Comparison of ENCODE assay signal across 1 cellular context in genomic region chr13:60397693-60398437, GRCh38.
TF ChIP-seq lines count a peak whose summit lies in the region.

No MANE protein-coding gene starts in this region.

TF ChIP-seq in HEK293, 187 proteins besides CTCF, POLR2A, EP300 and RAD21 (continued from another document):
- TF ChIP-seq, protein P1, sequence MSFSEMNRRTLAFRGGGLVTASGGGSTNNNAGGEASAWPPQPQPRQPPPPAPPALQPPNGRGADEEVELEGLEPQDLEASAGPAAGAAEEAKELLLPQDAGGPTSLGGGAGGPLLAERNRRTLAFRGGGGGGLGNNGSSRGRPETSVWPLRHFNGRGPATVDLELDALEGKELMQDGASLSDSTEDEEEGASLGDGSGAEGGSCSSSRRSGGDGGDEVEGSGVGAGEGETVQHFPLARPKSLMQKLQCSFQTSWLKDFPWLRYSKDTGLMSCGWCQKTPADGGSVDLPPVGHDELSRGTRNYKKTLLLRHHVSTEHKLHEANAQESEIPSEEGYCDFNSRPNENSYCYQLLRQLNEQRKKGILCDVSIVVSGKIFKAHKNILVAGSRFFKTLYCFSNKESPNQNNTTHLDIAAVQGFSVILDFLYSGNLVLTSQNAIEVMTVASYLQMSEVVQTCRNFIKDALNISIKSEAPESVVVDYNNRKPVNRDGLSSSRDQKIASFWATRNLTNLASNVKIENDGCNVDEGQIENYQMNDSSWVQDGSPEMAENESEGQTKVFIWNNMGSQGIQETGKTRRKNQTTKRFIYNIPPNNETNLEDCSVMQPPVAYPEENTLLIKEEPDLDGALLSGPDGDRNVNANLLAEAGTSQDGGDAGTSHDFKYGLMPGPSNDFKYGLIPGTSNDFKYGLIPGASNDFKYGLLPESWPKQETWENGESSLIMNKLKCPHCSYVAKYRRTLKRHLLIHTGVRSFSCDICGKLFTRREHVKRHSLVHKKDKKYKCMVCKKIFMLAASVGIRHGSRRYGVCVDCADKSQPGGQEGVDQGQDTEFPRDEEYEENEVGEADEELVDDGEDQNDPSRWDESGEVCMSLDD (tag by site-specific recombination; IDR thresholded peaks at IDR 0.05) = no peak
- TF ChIP-seq ZNF785 (tag by site-specific recombination; IDR thresholded peaks at IDR 0.05) (no peak), GLIS1 (tag by site-specific recombination; IDR thresholded peaks at IDR 0.05) (no peak), SETDB1 (IDR thresholded peaks at IDR 0.05; ENCODE audit: insufficient read length, low read length) (no peak), SP3 (tag by site-specific recombination; IDR thresholded peaks at IDR 0.05) (no peak), ZBTB1 (tag by site-specific recombination; IDR thresholded peaks at IDR 0.05) (no peak), ZNF292 (tag by site-specific recombination; IDR thresholded peaks at IDR 0.05; ENCODE audit: borderline replicate concordance, low read depth) (no peak), ZSCAN18 (tag by site-specific recombination; IDR thresholded peaks at IDR 0.05) (no peak), ZBTB21 (tag by site-specific recombination; IDR thresholded peaks at IDR 0.05) (no peak), ZNF792 (tag by site-specific recombination; IDR thresholded peaks at IDR 0.05) (no peak), ZNF311 (tag by site-specific recombination; IDR thresholded peaks at IDR 0.05; ENCODE audit: borderline replicate concordance) (no peak), ZNF37A (tag by site-specific recombination; IDR thresholded peaks at IDR 0.05) (no peak), ZNF16 (tag by site-specific recombination; IDR thresholded peaks at IDR 0.05; ENCODE audit: low read depth) (no peak), ZSCAN5A (tag by site-specific recombination; IDR thresholded peaks at IDR 0.05) (no peak), HOXC10 (CRISPR knock-in tag; IDR thresholded peaks at IDR 0.05) (no peak), ZSCAN23 (tag by site-specific recombination; IDR thresholded peaks at IDR 0.05) (no peak)
- TF ChIP-seq, protein P2, sequence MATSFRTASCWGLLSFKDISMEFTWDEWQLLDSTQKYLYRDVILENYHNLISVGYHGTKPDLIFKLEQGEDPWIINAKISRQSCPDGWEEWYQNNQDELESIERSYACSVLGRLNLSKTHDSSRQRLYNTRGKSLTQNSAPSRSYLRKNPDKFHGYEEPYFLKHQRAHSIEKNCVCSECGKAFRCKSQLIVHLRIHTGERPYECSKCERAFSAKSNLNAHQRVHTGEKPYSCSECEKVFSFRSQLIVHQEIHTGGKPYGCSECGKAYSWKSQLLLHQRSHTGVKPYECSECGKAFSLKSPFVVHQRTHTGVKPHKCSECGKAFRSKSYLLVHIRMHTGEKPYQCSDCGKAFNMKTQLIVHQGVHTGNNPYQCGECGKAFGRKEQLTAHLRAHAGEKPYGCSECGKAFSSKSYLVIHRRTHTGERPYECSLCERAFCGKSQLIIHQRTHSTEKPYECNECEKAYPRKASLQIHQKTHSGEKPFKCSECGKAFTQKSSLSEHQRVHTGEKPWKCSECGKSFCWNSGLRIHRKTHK (tag by site-specific recombination; IDR thresholded peaks at IDR 0.05) = no peak
- TF ChIP-seq, protein P3, sequence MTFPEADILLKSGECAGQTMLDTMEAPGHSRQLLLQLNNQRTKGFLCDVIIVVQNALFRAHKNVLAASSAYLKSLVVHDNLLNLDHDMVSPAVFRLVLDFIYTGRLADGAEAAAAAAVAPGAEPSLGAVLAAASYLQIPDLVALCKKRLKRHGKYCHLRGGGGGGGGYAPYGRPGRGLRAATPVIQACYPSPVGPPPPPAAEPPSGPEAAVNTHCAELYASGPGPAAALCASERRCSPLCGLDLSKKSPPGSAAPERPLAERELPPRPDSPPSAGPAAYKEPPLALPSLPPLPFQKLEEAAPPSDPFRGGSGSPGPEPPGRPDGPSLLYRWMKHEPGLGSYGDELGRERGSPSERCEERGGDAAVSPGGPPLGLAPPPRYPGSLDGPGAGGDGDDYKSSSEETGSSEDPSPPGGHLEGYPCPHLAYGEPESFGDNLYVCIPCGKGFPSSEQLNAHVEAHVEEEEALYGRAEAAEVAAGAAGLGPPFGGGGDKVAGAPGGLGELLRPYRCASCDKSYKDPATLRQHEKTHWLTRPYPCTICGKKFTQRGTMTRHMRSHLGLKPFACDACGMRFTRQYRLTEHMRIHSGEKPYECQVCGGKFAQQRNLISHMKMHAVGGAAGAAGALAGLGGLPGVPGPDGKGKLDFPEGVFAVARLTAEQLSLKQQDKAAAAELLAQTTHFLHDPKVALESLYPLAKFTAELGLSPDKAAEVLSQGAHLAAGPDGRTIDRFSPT (tag by site-specific recombination; IDR thresholded peaks at IDR 0.05) = no peak
